Comparison of ENCODE assay signal across 21 cellular contexts in the genomic region with DNA sequence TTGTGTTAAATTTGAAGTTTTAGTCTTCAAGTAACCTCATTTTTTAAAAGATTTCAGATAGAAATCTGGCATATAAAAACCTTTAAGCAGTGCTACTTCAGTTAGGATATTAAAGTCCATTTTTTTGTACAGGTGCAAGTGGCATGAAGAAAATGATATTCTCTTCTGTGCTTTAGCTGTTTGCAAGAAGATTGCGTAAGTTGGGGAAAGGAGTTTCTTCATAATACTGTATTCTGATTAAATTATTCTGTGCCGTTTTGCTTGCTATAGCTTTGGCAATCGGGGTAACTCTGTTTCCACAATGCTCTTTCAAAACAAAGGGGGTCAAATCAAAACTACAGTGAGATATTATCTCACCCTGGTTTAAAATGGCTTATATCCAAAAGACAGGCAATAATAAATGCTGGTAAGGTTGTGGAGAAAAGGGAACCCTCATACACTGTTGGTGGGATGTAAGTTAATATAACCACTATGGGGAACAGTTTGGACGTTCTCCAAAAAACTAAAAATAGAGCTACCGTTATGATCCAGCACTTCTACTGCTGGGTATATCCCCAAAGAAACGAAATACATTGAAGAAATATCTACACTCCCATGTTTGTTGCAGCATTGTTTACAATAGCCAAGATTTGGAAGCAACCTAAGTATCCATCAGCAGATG. TPM values are rescaled to one million over a fixed set of nuclear protein-coding genes. Genes with fewer than 3 reads are reported as not detected.
"Had no signal": no experiment of that assay in that cellular context is flagged by ENCODE, and none has a peak within 500 bp of the region (broad histone marks: within the 10 kb centered on the region; RNA-seq: fewer than 3 reads in every experiment).

No MANE protein-coding gene starts in this region.

- ATAC-seq: activated CD8-positive, alpha-beta T cell treated with anti-CD3 and anti-CD28 coated beads, Interleukin-2, amount 10 ng/mL, durations not matched to agents 7 days and 5 days; esophagus mucosa; gastroesophageal sphincter; heart left ventricle; left lung; stimulated activated naive CD8-positive, alpha-beta T cell treated with anti-CD3 and anti-CD28 coated beads, Interleukin-15, Interleukin-2, amounts not matched to agents 100 U/mL and 50 U/mL, for 24 hours had no signal

- H3K27ac ChIP-seq: gastroesophageal sphincter, heart left ventricle, left lung, tibial artery had no signal

- H3K4me1 ChIP-seq: gastroesophageal sphincter, heart left ventricle, left lung, tibial artery had no signal

- H3K9me3 ChIP-seq: gastroesophageal sphincter, heart left ventricle, left lung, tibial artery had no signal

- H3K36me3 ChIP-seq: gastroesophageal sphincter, heart left ventricle, left lung, tibial artery had no signal

- H3K4me3 Mint-ChIP-seq: activated CD4-positive, alpha-beta T cell treated with anti-CD3 and anti-CD28 coated beads, Interleukin-2, amount 10 ng/mL, durations not matched to agents 24 days and 14 days; activated CD8-positive, alpha-beta T cell treated with anti-CD3 and anti-CD28 coated beads, Interleukin-2, amount 10 ng/mL, durations not matched to agents 7 days and 5 days; activated T-cell treated with anti-CD3 and anti-CD28 coated beads, Interleukin-2, amount 50 U/mL, for 24 hours; naive B cell; neural crest cell had no signal

- DNase-seq: activated CD4-positive, alpha-beta T cell treated with anti-CD3 and anti-CD28 coated beads, Interleukin-2, amount 10 ng/mL, durations not matched to agents 24 days and 14 days; activated CD8-positive, alpha-beta T cell treated with anti-CD3 and anti-CD28 coated beads, Interleukin-2, amount 10 ng/mL, durations not matched to agents 7 days and 5 days; activated naive CD4-positive, alpha-beta T cell treated with anti-CD3 and anti-CD28 coated beads, Interleukin-2, amount 50 U/mL, for 16 hours; activated T-cell treated with anti-CD3 and anti-CD28 coated beads, Interleukin-2, amount 50 U/mL, for 24 hours; cerebellar nuclear complex; cortex of kidney; heart left ventricle; kidney; left lung; naive B cell; stimulated activated CD4-positive, alpha-beta T cell treated with anti-CD3 and anti-CD28 coated beads, Interleukin-2, amount 100 ng/mL, for 24 hours; stimulated activated naive CD8-positive, alpha-beta T cell treated with anti-CD3 and anti-CD28 coated beads, Interleukin-15, Interleukin-2, amounts not matched to agents 100 U/mL and 50 U/mL, for 24 hours; substantia nigra; T-helper 9 cell; tibial artery had no signal

- H3K36me3 Mint-ChIP-seq: naive B cell had no signal

- H3K9me3 Mint-ChIP-seq: activated CD4-positive, alpha-beta T cell treated with anti-CD3 and anti-CD28 coated beads, Interleukin-2, amount 10 ng/mL, durations not matched to agents 24 days and 14 days; activated T-cell treated with anti-CD3 and anti-CD28 coated beads, Interleukin-2, amount 50 U/mL, for 24 hours; activated T-helper 2 cell treated with anti-CD3 and anti-CD28 coated beads, Interferon-gamma antibody, Interleukin-2, Interleukin-4, amounts not matched to agents 10 μg/mL and 5 μg/mL and 100 μg/mL, durations not matched to agents 14 hours and 24 hours and 36 hours; naive B cell had no signal

- H3K4me3 ChIP-seq: gastroesophageal sphincter, heart left ventricle, left lung, tibial artery had no signal

- H3K27ac Mint-ChIP-seq: activated CD4-positive, alpha-beta T cell treated with anti-CD3 and anti-CD28 coated beads, Interleukin-2, amount 10 ng/mL, durations not matched to agents 24 days and 14 days; activated CD8-positive, alpha-beta T cell treated with anti-CD3 and anti-CD28 coated beads, Interleukin-2, amount 10 ng/mL, durations not matched to agents 7 days and 5 days; activated T-cell treated with anti-CD3 and anti-CD28 coated beads, Interleukin-2, amount 50 U/mL, for 24 hours; activated T-helper 2 cell treated with anti-CD3 and anti-CD28 coated beads, Interferon-gamma antibody, Interleukin-2, Interleukin-4, amounts not matched to agents 10 μg/mL and 5 μg/mL and 100 μg/mL, durations not matched to agents 14 hours and 24 hours and 36 hours had no signal

- FAIRE-seq: bronchial epithelial cell, kidney had no signal

- H3K27me3 ChIP-seq: gastroesophageal sphincter, heart left ventricle, left lung, tibial artery had no signal

- H3K4me1 Mint-ChIP-seq: activated CD4-positive, alpha-beta T cell treated with anti-CD3 and anti-CD28 coated beads, Interleukin-2, amount 10 ng/mL, durations not matched to agents 24 days and 14 days had no signal

RNA-seq across cellular contexts. Expression of a gene that starts 27.1 kb away (rescaled TPM):
- total RNA-seq: activated CD4-positive, alpha-beta T cell treated with anti-CD3 and anti-CD28 coated beads, Interleukin-2, amount 10 ng/mL, durations not matched to agents 24 days and 14 days; activated CD8-positive, alpha-beta T cell treated with anti-CD3 and anti-CD28 coated beads, Interleukin-2, amount 10 ng/mL, durations not matched to agents 7 days and 5 days; activated T-helper 2 cell treated with anti-CD3 and anti-CD28 coated beads, Interferon-gamma antibody, Interleukin-2, Interleukin-4, amounts not matched to agents 10 μg/mL and 5 μg/mL and 100 μg/mL, durations not matched to agents 14 hours and 24 hours and 36 hours; bronchial epithelial cell; left lung; mononuclear cell had no signal

RNA-seq across cellular contexts. Expression of a gene that starts 40.9 kb away (rescaled TPM):
- total RNA-seq: bronchial epithelial cell had no signal
